1 cellular context compared by ENCODE assay signal in the genomic region with DNA sequence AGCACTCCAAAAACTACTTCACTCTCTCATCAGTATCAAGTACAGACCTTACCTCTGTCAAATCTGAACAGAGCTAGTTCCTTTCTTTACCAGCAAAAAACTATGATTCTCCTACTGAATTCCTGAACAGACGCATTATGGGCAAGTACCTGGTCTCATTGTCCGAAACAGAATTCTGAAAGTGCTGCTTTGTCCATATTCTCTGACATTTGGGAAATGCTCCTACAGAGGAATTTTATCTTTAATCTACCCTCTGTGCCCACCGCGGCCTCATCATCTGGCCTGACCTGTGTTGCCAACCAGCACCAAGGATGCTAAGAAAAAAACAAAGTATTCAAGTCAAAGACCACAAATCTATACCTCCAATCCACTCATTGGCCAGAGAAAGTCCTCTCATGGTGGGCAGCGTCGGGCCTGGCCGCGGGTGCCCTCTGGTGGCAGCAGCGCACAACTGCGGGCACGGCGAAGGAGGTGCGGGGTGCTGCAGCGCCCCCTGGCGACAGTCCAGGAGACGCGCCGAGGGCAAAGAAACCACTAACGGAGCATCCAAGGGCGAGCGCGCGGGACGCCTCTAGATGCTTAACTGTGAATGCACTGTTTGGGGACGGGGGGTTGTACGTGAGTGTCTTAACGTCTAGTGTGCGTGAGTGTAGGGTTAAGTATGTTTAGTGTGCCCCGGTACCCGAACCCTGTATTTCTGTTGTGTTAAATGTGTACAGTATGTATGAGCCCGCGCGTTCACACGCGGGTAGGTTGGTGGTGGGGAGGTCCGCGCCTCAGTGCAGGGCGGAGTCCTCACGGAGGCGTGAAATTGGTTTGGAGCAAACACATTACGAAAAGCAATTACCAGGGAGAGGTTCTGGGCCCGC.
TF ChIP-seq lines count a peak whose summit lies in the region.

No MANE protein-coding gene starts in this region.

TF ChIP-seq in GM12878, 131 proteins besides CTCF, POLR2A, EP300 and RAD21 (continues in another document):
- TF ChIP-seq ZSCAN29 (IDR thresholded peaks at IDR 0.05) (no peak), IKZF1 (conservative IDR thresholded peaks at IDR 0.05) (no peak), SREBF2 (IDR thresholded peaks at IDR 0.05; ENCODE audit: low read length) (no peak), FOXM1 (IDR thresholded peaks at IDR 0.05; ENCODE audit: low read depth, low read length) (peak; percentile 40; the same call in 1 of the 2 replicates), SMC3 (IDR thresholded peaks at IDR 0.05; ENCODE audit: borderline replicate concordance, low read length) (peak; percentile 96), KDM1A (IDR thresholded peaks at IDR 0.05; ENCODE audit: borderline replicate concordance) (no peak), DPF2 (IDR thresholded peaks at IDR 0.05) (no peak), CREB1 (IDR thresholded peaks at IDR 0.05; ENCODE audit: low read depth) (peak; percentile 49; the same call in 1 of the 2 replicates), RELA (IDR thresholded peaks at IDR 0.05; ENCODE audit: borderline replicate concordance, partially characterized antibody) (peak; percentile 70), ZZZ3 (IDR thresholded peaks at IDR 0.05; ENCODE audit: control insufficient read depth, insufficient read length, low read depth) (no peak), CBFB (IDR thresholded peaks at IDR 0.05; ENCODE audit: low read depth) (0 out of 2 replicates have a peak, but pooled peaks have one; percentile 30), STAT1 (conservative IDR thresholded peaks at IDR 0.05) (0 out of 2 replicates have a peak, but pooled peaks have one; percentile 43), BRCA1 (IDR thresholded peaks at IDR 0.05; ENCODE audit: low read depth, low read length) (no peak), PAX8 (IDR thresholded peaks at IDR 0.05) (no peak), SPI1 (IDR thresholded peaks at IDR 0.05; ENCODE audit: borderline replicate concordance, insufficient read depth, low read depth, low read length) (no peak), PML (IDR thresholded peaks at IDR 0.05; ENCODE audit: low read length) (no peak), TCF7 (IDR thresholded peaks at IDR 0.05; ENCODE audit: borderline replicate concordance) (no peak), SUZ12 (IDR thresholded peaks at IDR 0.05; ENCODE audit: unreplicated experiment) (no peak), TCF12 (IDR thresholded peaks at IDR 0.05; ENCODE audit: low read depth, low read length) (0 out of 2 replicates have a peak, but pooled peaks have one; percentile 6), LARP7 (IDR thresholded peaks at IDR 0.05) (peak; percentile 59; the same call in 1 of the 2 replicates), SUPT20H (IDR thresholded peaks at IDR 0.05; ENCODE audit: borderline replicate concordance, control insufficient read depth, low read depth, low read length) (no peak), GABPA (IDR thresholded peaks at IDR 0.05; ENCODE audit: low read depth) (no peak), TCF3 (IDR thresholded peaks at IDR 0.05; ENCODE audit: borderline replicate concordance, insufficient read depth, low read depth, low read length) (no peak), CHD4 (IDR thresholded peaks at IDR 0.05) (no peak), MXI1 (IDR thresholded peaks at IDR 0.05; ENCODE audit: low read depth, low read length) (no peak), TBL1XR1 (IDR thresholded peaks at IDR 0.05; ENCODE audit: low read depth, low read length) (no peak), POLR2AphosphoS2 (IDR thresholded peaks at IDR 0.05; ENCODE audit: low read depth, low read length) (no peak), SREBF1 (IDR thresholded peaks at IDR 0.05; ENCODE audit: low read length) (no peak), NRF1 (conservative IDR thresholded peaks at IDR 0.05; ENCODE audit: low read depth, low read length) (no peak), BACH1 (IDR thresholded peaks at IDR 0.05; ENCODE audit: borderline replicate concordance) (no peak), MYB (IDR thresholded peaks at IDR 0.05; ENCODE audit: borderline replicate concordance, low read depth, low read length) (no peak), SIX5 (IDR thresholded peaks at IDR 0.05; ENCODE audit: low read depth, low read length, severe bottlenecking) (no peak), ZNF24 (IDR thresholded peaks at IDR 0.05) (no peak), RB1 (IDR thresholded peaks at IDR 0.05; ENCODE audit: borderline replicate concordance) (peak; percentile 86), POLR2AphosphoS5 (IDR thresholded peaks at IDR 0.05; ENCODE audit: low read length) (no peak), YBX1 (IDR thresholded peaks at IDR 0.05) (no peak), NR2C1 (IDR thresholded peaks at IDR 0.05) (no peak), RFX5 (IDR thresholded peaks at IDR 0.05; ENCODE audit: low read depth, low read length) (no peak), ZNF274 (IDR thresholded peaks at IDR 0.05; ENCODE audit: insufficient read depth, insufficient read length) (no peak), ZBTB40 (IDR thresholded peaks at IDR 0.05; ENCODE audit: borderline replicate concordance) (no peak), WRNIP1 (IDR thresholded peaks at IDR 0.05; ENCODE audit: borderline replicate concordance, low read depth, low read length) (no peak), CHD1 (IDR thresholded peaks at IDR 0.05; ENCODE audit: low read depth, low read length) (no peak), POU2F2 (IDR thresholded peaks at IDR 0.05; ENCODE audit: borderline replicate concordance, low read depth, low read length) (peak; percentile 48; the same call in 1 of the 3 replicates), NR2F1 (conservative IDR thresholded peaks at IDR 0.05) (no peak), BHLHE40 (IDR thresholded peaks at IDR 0.05; ENCODE audit: borderline replicate concordance in 1 of 2, low read depth in 2 of 2, low read length in 1 of 2) (peak; percentile 45 to 72; a peak in 2 of 4 replicates), NR2C2 (IDR thresholded peaks at IDR 0.05; ENCODE audit: borderline replicate concordance, control insufficient read depth, insufficient read length, low read depth) (no peak), ZNF622 (IDR thresholded peaks at IDR 0.05) (no peak), FOXK2 (IDR thresholded peaks at IDR 0.05) (no peak)
- TF ChIP-seq, protein P1, sequence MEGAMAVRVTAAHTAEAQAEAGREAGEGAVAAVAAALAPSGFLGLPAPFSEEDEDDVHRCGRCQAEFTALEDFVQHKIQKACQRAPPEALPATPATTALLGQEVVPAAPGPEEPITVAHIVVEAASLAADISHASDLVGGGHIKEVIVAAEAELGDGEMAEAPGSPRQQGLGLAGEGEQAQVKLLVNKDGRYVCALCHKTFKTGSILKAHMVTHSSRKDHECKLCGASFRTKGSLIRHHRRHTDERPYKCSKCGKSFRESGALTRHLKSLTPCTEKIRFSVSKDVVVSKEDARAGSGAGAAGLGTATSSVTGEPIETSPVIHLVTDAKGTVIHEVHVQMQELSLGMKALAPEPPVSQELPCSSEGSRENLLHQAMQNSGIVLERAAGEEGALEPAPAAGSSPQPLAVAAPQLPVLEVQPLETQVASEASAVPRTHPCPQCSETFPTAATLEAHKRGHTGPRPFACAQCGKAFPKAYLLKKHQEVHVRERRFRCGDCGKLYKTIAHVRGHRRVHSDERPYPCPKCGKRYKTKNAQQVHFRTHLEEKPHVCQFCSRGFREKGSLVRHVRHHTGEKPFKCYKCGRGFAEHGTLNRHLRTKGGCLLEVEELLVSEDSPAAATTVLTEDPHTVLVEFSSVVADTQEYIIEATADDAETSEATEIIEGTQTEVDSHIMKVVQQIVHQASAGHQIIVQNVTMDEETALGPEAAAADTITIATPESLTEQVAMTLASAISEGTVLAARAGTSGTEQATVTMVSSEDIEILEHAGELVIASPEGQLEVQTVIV (IDR thresholded peaks at IDR 0.05; ENCODE audit: borderline replicate concordance, partially characterized antibody) = no peak
- TF ChIP-seq, protein P2, sequence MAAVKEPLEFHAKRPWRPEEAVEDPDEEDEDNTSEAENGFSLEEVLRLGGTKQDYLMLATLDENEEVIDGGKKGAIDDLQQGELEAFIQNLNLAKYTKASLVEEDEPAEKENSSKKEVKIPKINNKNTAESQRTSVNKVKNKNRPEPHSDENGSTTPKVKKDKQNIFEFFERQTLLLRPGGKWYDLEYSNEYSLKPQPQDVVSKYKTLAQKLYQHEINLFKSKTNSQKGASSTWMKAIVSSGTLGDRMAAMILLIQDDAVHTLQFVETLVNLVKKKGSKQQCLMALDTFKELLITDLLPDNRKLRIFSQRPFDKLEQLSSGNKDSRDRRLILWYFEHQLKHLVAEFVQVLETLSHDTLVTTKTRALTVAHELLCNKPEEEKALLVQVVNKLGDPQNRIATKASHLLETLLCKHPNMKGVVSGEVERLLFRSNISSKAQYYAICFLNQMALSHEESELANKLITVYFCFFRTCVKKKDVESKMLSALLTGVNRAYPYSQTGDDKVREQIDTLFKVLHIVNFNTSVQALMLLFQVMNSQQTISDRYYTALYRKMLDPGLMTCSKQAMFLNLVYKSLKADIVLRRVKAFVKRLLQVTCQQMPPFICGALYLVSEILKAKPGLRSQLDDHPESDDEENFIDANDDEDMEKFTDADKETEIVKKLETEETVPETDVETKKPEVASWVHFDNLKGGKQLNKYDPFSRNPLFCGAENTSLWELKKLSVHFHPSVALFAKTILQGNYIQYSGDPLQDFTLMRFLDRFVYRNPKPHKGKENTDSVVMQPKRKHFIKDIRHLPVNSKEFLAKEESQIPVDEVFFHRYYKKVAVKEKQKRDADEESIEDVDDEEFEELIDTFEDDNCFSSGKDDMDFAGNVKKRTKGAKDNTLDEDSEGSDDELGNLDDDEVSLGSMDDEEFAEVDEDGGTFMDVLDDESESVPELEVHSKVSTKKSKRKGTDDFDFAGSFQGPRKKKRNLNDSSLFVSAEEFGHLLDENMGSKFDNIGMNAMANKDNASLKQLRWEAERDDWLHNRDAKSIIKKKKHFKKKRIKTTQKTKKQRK (IDR thresholded peaks at IDR 0.05; ENCODE audit: low read depth, low read length) = no peak
- TF ChIP-seq, protein P3, sequence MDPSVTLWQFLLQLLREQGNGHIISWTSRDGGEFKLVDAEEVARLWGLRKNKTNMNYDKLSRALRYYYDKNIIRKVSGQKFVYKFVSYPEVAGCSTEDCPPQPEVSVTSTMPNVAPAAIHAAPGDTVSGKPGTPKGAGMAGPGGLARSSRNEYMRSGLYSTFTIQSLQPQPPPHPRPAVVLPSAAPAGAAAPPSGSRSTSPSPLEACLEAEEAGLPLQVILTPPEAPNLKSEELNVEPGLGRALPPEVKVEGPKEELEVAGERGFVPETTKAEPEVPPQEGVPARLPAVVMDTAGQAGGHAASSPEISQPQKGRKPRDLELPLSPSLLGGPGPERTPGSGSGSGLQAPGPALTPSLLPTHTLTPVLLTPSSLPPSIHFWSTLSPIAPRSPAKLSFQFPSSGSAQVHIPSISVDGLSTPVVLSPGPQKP (IDR thresholded peaks at IDR 0.05; ENCODE audit: low read depth, low read length) = no peak
- TF ChIP-seq, protein P4, sequence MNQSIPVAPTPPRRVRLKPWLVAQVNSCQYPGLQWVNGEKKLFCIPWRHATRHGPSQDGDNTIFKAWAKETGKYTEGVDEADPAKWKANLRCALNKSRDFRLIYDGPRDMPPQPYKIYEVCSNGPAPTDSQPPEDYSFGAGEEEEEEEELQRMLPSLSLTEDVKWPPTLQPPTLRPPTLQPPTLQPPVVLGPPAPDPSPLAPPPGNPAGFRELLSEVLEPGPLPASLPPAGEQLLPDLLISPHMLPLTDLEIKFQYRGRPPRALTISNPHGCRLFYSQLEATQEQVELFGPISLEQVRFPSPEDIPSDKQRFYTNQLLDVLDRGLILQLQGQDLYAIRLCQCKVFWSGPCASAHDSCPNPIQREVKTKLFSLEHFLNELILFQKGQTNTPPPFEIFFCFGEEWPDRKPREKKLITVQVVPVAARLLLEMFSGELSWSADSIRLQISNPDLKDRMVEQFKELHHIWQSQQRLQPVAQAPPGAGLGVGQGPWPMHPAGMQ (IDR thresholded peaks at IDR 0.05; ENCODE audit: borderline replicate concordance) = no peak
- TF ChIP-seq, protein P5, sequence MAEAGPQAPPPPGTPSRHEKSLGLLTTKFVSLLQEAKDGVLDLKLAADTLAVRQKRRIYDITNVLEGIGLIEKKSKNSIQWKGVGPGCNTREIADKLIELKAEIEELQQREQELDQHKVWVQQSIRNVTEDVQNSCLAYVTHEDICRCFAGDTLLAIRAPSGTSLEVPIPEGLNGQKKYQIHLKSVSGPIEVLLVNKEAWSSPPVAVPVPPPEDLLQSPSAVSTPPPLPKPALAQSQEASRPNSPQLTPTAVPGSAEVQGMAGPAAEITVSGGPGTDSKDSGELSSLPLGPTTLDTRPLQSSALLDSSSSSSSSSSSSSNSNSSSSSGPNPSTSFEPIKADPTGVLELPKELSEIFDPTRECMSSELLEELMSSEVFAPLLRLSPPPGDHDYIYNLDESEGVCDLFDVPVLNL (IDR thresholded peaks at IDR 0.05; ENCODE audit: low read depth, low read length) = no peak
